In genomic region chr5:178403956-178404600, GRCh38 we compare ENCODE assay signal across 21 cellular contexts.
DNase-seq lines count a peak whose midpoint lies in the region; ATAC-seq and TF ChIP-seq lines count a peak whose summit lies in the region.
"Had no signal": no experiment of that assay in that cellular context is flagged by ENCODE, and none has a peak within 500 bp of the region (broad histone marks: within the 10 kb centered on the region; RNA-seq: fewer than 3 reads in every experiment).

No MANE protein-coding gene starts in this region.

- 94% methylated on average over 10 of the region's 10 CpGs for WGBS in suprapubic skin

- H3K27me3 Mint-ChIP-seq in neural crest cell (ENCODE audit: low read depth) = no peaks in the 10 kb centered on the region
- peaks cover 2% of the 10 kb centered on the region for H3K27me3 Mint-ChIP-seq in activated T-helper 1 cell treated with anti-CD3 and anti-CD28 coated beads, Interleukin-12 subunit alpha, Interleukin-12 subunit beta, Interleukin-2, Interleukin-4 antibody, amounts not matched to agents 30 ng/mL and 10 ng/mL and 1 ng/mL, durations not matched to agents 14 hours and 24 hours and 36 hours (ENCODE audit: insufficient read depth)

- no peak overlapping the region for H3K27ac ChIP-seq in suprapubic skin
- H3K27ac ChIP-seq: 22Rv1, A549, C4-2B had no signal

- ATAC-seq in left cardiac atrium (no peak), GM18517 (IDR thresholded peaks at IDR 0.05; ENCODE audit: unreplicated experiment) (no peak)
- ATAC-seq: A549, GM12878, HCT116, HepG2 had no signal

- peaks cover 5% of the 10 kb centered on the region for H3K9me3 Mint-ChIP-seq in neural crest cell
- no peaks in the 10 kb centered on the region for H3K9me3 Mint-ChIP-seq in activated T-helper 1 cell treated with anti-CD3 and anti-CD28 coated beads, Interleukin-12 subunit alpha, Interleukin-12 subunit beta, Interleukin-2, Interleukin-4 antibody, amounts not matched to agents 30 ng/mL and 10 ng/mL and 1 ng/mL, durations not matched to agents 14 hours and 24 hours and 36 hours

- H3K4me1 ChIP-seq in suprapubic skin = no peaks in the 10 kb centered on the region
- H3K4me1 ChIP-seq: A549, Caco-2 had no signal

- H3K9me3 ChIP-seq in suprapubic skin = no peaks in the 10 kb centered on the region
- H3K9me3 ChIP-seq: Caco-2 had no signal

- H3K36me3 Mint-ChIP-seq in neural crest cell (ENCODE audit: low read depth) = peaks cover 12% of the 10 kb centered on the region
- H3K36me3 Mint-ChIP-seq in activated T-helper 1 cell treated with anti-CD3 and anti-CD28 coated beads, Interleukin-12 subunit alpha, Interleukin-12 subunit beta, Interleukin-2, Interleukin-4 antibody, amounts not matched to agents 30 ng/mL and 10 ng/mL and 1 ng/mL, durations not matched to agents 14 hours and 24 hours and 36 hours (ENCODE audit: low read depth) = no peaks in the 10 kb centered on the region

- no peak overlapping the region for H3K4me3 Mint-ChIP-seq in neural crest cell
- H3K4me3 Mint-ChIP-seq in activated T-helper 1 cell treated with anti-CD3 and anti-CD28 coated beads, Interleukin-12 subunit alpha, Interleukin-12 subunit beta, Interleukin-2, Interleukin-4 antibody, amounts not matched to agents 30 ng/mL and 10 ng/mL and 1 ng/mL, durations not matched to agents 14 hours and 24 hours and 36 hours = no peak overlapping the region
- H3K4me3 Mint-ChIP-seq: CD4-positive, alpha-beta T cell; HFFc6; IgD-negative memory B cell had no signal

- no peak for TF ChIP-seq EP300 in suprapubic skin (IDR thresholded peaks at IDR 0.05)

- DNase-seq in cardiac septum (ENCODE audit: low spot score) (peak; percentile 5), left cardiac atrium (no peak), neural crest cell (ENCODE audit: low read depth, low spot score) (no peak), suprapubic skin (ENCODE audit: low spot score in 2 of 2) (peak; percentile 16 to 58), NCI-H146 (lab: John Stamatoyannopoulos, UW) (no peak)
- no peak for DNase-seq in activated T-helper 1 cell treated with anti-CD3 and anti-CD28 coated beads, Interleukin-12 subunit alpha, Interleukin-12 subunit beta, Interleukin-2, Interleukin-4 antibody, amounts not matched to agents 30 ng/mL and 10 ng/mL and 1 ng/mL, durations not matched to agents 14 hours and 24 hours and 36 hours (ENCODE audit: low spot score)
- DNase-seq: AML-193; Caco-2; CD4-positive, alpha-beta T cell; DMS79 treated with DMSO at 0.1 percent for 48 hours; EL; GOT3; HFFc6 had no signal

- TF ChIP-seq CTCF in neural crest cell (conservative IDR thresholded peaks at IDR 0.05) (no peak), suprapubic skin (IDR thresholded peaks at IDR 0.05) (no peak)

- H3K27me3 ChIP-seq in suprapubic skin = no peaks in the 10 kb centered on the region

- no peaks in the 10 kb centered on the region for H3K36me3 ChIP-seq in suprapubic skin

- peaks cover 31% of the 10 kb centered on the region for H3K4me1 Mint-ChIP-seq in neural crest cell
- no peaks in the 10 kb centered on the region for H3K4me1 Mint-ChIP-seq in activated T-helper 1 cell treated with anti-CD3 and anti-CD28 coated beads, Interleukin-12 subunit alpha, Interleukin-12 subunit beta, Interleukin-2, Interleukin-4 antibody, amounts not matched to agents 30 ng/mL and 10 ng/mL and 1 ng/mL, durations not matched to agents 14 hours and 24 hours and 36 hours (ENCODE audit: low read depth)
- H3K4me1 Mint-ChIP-seq: IgD-negative memory B cell had no signal

- TF ChIP-seq POLR2A in suprapubic skin (IDR thresholded peaks at IDR 0.05) = no peak

- no peak overlapping the region for H3K4me3 ChIP-seq in suprapubic skin
- H3K4me3 ChIP-seq: A549, GM12878 had no signal

- intact Hi-C loops in cardiac septum (cut with DNase I) (no loop called here), left cardiac atrium (cut with DNase I) (no loop called here)
- intact Hi-C loops in activated T-helper 1 cell treated with anti-CD3 and anti-CD28 coated beads, Interleukin-12 subunit alpha, Interleukin-12 subunit beta, Interleukin-2, Interleukin-4 antibody, amounts not matched to agents 30 ng/mL and 10 ng/mL and 1 ng/mL, durations not matched to agents 14 hours and 24 hours and 36 hours (cut with micrococcal nuclease) = no loop called here

- peak overlapping the region; percentile 14 for H3K27ac Mint-ChIP-seq in neural crest cell (ENCODE audit: unreplicated experiment)
- no peak overlapping the region for H3K27ac Mint-ChIP-seq in activated T-helper 1 cell treated with anti-CD3 and anti-CD28 coated beads, Interleukin-12 subunit alpha, Interleukin-12 subunit beta, Interleukin-2, Interleukin-4 antibody, amounts not matched to agents 30 ng/mL and 10 ng/mL and 1 ng/mL, durations not matched to agents 14 hours and 24 hours and 36 hours
- H3K27ac Mint-ChIP-seq: CD4-positive, alpha-beta T cell; HFFc6 had no signal

Comparison
In these comparisons a context has a peak if more than half of its experiments do, and no peak if none do; other contexts are left out.
1. DNase-seq: peak in cardiac septum (single experiment) and suprapubic skin (2 of 2); none in left cardiac atrium (single experiment), neural crest cell (single experiment), activated T-helper 1 cell treated with anti-CD3 and anti-CD28 coated beads, Interleukin-12 subunit alpha, Interleukin-12 subunit beta, Interleukin-2, Interleukin-4 antibody, amounts not matched to agents 30 ng/mL and 10 ng/mL and 1 ng/mL, durations not matched to agents 14 hours and 24 hours and 36 hours (single experiment) and NCI-H146 (single experiment).